In genomic region chr12:50562485-50563433, GRCh38 we compare ENCODE assay signal across 21 cellular contexts. TPM values are rescaled to one million over a fixed set of nuclear protein-coding genes. Genes with fewer than 3 reads are reported as not detected.
DNase-seq lines count a peak whose midpoint lies in the region; ATAC-seq, FAIRE-seq and TF ChIP-seq lines count a peak whose summit lies in the region.
"Had no signal": no experiment of that assay in that cellular context is flagged by ENCODE, and none has a peak within 500 bp of the region (broad histone marks: within the 10 kb centered on the region; RNA-seq: fewer than 3 reads in every experiment).

No MANE protein-coding gene starts in this region.

- TF ChIP-seq CTCF in liver (IDR thresholded peaks at IDR 0.05; ENCODE audit: low read depth, low read length, missing input control) (no peak), HepG2 (CRISPR knock-in tag; IDR thresholded peaks at IDR 0.05) (no peak), BE2C (IDR thresholded peaks at IDR 0.05; ENCODE audit: low read depth, low read length) (no peak)

- H3K4me2 ChIP-seq in HepG2 (ENCODE audit: low read depth, low read length), result no peak overlapping the region
- H3K4me2 ChIP-seq: smooth muscle cell had no signal

- DNase-seq in HepG2 (ENCODE audit: low spot score) (no peak), OCI-M2 (lab: John Stamatoyannopoulos, UW; ENCODE audit: unreplicated experiment) (peak; percentile 43), epithelial cell of prostate (ENCODE audit: low read depth, low spot score) (no peak), HAP-1 (ENCODE audit: low spot score in 2 of 2) (no peak), NCI-H526 (lab: John Stamatoyannopoulos, UW) (no peak), BE2C (no peak)
- DNase-seq: activated CD4-positive, alpha-beta T cell treated with anti-CD3 and anti-CD28 coated beads, Interleukin-2, amount 50 U/mL, for 48 hours; activated effector memory CD4-positive, alpha-beta T cell treated with anti-CD3 and anti-CD28 coated beads, Interleukin-2, amount 50 U/mL, for 16 hours; EL; Karpas-422; naive thymus-derived CD8-positive, alpha-beta T cell; NCI-H1436 treated with DMSO at 0.1 percent for 48 hours; NCI-H446; stimulated activated CD4-positive, alpha-beta T cell treated with anti-CD3 and anti-CD28 coated beads, Interleukin-1b, Interleukin-23, amount 100 ng/mL, for 48 hours; stimulated activated CD8-positive, alpha-beta memory T cell treated with anti-CD3 and anti-CD28 coated beads, Interleukin-4, amount 100 ng/mL, for 48 hours had no signal

- H3K4me3 ChIP-seq in liver (ENCODE audit: low read depth in 1 of 3, low read length in 3 of 3) (no peak overlapping the region), HepG2 (replicated peaks in 1 of 3; ENCODE audit: insufficient read depth in 1 of 3, low read depth in 2 of 3, low read length in 3 of 3) (no peak overlapping the region), HAP-1 (no peak overlapping the region), BE2C (ENCODE audit: low read depth, low read length) (no peak overlapping the region)
- H3K4me3 ChIP-seq: right atrium auricular region, smooth muscle cell had no signal

- 79% methylated on average over 8 of the region's 8 CpGs for WGBS in liver
- WGBS in HepG2 (ENCODE audit: low lambda C conversion rate), result 93% methylated on average over 8 of the region's 8 CpGs

- POLR2A ChIA-PET in HepG2 (lab: Yijun Ruan, JAX), result interaction anchor here (1.7 kb wide), 1 partner anchor 14 kb away, joined by 5 read pairs; no protein-coding TSS in a partner anchor

- no TSS peak for BruUV-seq in HepG2 (replicated peaks; lab: Mats Ljungman, UMichigan)

- in situ Hi-C loops in HepG2 (cut with HindIII; ENCODE audit: extremely low pct_ligation_motif_present, low pct_unique_long_range_greater_than_20kb) (no loop called here), HAP-1 (cut with MboI; ENCODE audit: low sequenced_read_pairs) (no loop called here)

- TF ChIP-seq POLR2A in HepG2 (IDR thresholded peaks at IDR 0.05; ENCODE audit: insufficient read depth in 1 of 2, low read depth in 2 of 2, low read length in 2 of 2), result no peak

- H3K27ac ChIP-seq in liver (ENCODE audit: low read depth in 1 of 2, low read length in 2 of 2), result peak overlapping the region; percentile 1 to 51
- H3K27ac ChIP-seq in HepG2 (ENCODE audit: extremely low read length, insufficient read depth, low read length), result no peak overlapping the region
- peak overlapping the region; percentile 30 for H3K27ac ChIP-seq in epithelial cell of prostate
- H3K27ac ChIP-seq: right atrium auricular region had no signal

- CTCF ChIA-PET in HepG2 (lab: Yijun Ruan, JAX; ENCODE audit: low intra/inter-chr PET ratio, low total read pairs), result no interaction called here

- peaks cover 2% of the 10 kb centered on the region; the same call in 1 of the 2 replicates for H4K20me1 ChIP-seq in HepG2 (ENCODE audit: insufficient read depth, low read length)

- H3K9me3 ChIP-seq in liver (ENCODE audit: control insufficient read depth in 4 of 4, low read length in 3 of 4), result no peaks in the 10 kb centered on the region
- no peaks in the 10 kb centered on the region for H3K9me3 ChIP-seq in HepG2 (ENCODE audit: low read length)
- no peaks in the 10 kb centered on the region for H3K9me3 ChIP-seq in HAP-1
- H3K9me3 ChIP-seq in BE2C, result no peaks in the 10 kb centered on the region
- H3K9me3 ChIP-seq: right atrium auricular region had no signal

- H3K4me1 ChIP-seq in liver (ENCODE audit: control insufficient read depth in 4 of 4, insufficient read depth in 4 of 4, low read length in 3 of 4) (peaks cover 18 to 45% (median 38%) of the 10 kb centered on the region in 4 donors), HepG2 (ENCODE audit: insufficient read depth, low read length) (peaks cover 61% of the 10 kb centered on the region), HAP-1 (no peaks in the 10 kb centered on the region), BE2C (peaks cover 4% of the 10 kb centered on the region)

- TF ChIP-seq EP300 in HepG2 (IDR thresholded peaks at IDR 0.05; ENCODE audit: low read depth in 2 of 2, low read length in 2 of 2) (no peak), HepG2 (CRISPR knock-in tag; IDR thresholded peaks at IDR 0.05; ENCODE audit: borderline replicate concordance) (no peak)

- H3K36me3 ChIP-seq in liver (ENCODE audit: control insufficient read depth in 4 of 4, insufficient read depth in 3 of 4, low read depth in 1 of 4, low read length in 3 of 4) (no peaks in the 10 kb centered on the region), HepG2 (replicated peaks in 1 of 2; ENCODE audit: control insufficient read depth in 1 of 2, insufficient read depth in 2 of 2, low read length in 2 of 2) (peaks cover 4 to 5% of the 10 kb centered on the region in 2 experiments; a peak in 2 of 5 replicates), HAP-1 (replicated peaks) (no peaks in the 10 kb centered on the region), BE2C (no peaks in the 10 kb centered on the region)
- H3K36me3 ChIP-seq: right atrium auricular region had no signal

- H3K9ac ChIP-seq in liver (ENCODE audit: low read depth in 1 of 2, low read length in 2 of 2) (no peak overlapping the region), HepG2 (ENCODE audit: insufficient read depth, low read depth, low read length) (no peak overlapping the region)

- no peak for FAIRE-seq in HepG2 (lab: Jason Lieb, UNC)
- FAIRE-seq: GM12891 had no signal

- peaks cover 89% of the 10 kb centered on the region for H3K79me2 ChIP-seq in HepG2 (ENCODE audit: insufficient read depth, low read length)

- no peak for TF ChIP-seq RAD21 in liver (IDR thresholded peaks at IDR 0.05)
- TF ChIP-seq RAD21 in HepG2 (CRISPR knock-in tag; IDR thresholded peaks at IDR 0.05), result no peak

- no peak overlapping the region for H2AFZ ChIP-seq in HepG2 (ENCODE audit: low read length)

- ATAC-seq in HepG2, result no peak
- ATAC-seq: naive thymus-derived CD8-positive, alpha-beta T cell; Right ventricle myocardium inferior; WTC11 had no signal

- H3K27me3 ChIP-seq in liver (ENCODE audit: control insufficient read depth in 4 of 4, insufficient read depth in 4 of 4, low read length in 3 of 4), result no peaks in the 10 kb centered on the region
- no peaks in the 10 kb centered on the region for H3K27me3 ChIP-seq in HepG2 (ENCODE audit: control insufficient read depth in 1 of 2, insufficient read depth in 2 of 2, low read length in 2 of 2)
- no peaks in the 10 kb centered on the region for H3K27me3 ChIP-seq in HAP-1 (ENCODE audit: low read depth)
- H3K27me3 ChIP-seq in BE2C, result no peaks in the 10 kb centered on the region
- H3K27me3 ChIP-seq: right atrium auricular region had no signal

- intact Hi-C loops in HepG2 (cut with micrococcal nuclease; ENCODE audit: unreplicated experiment), result loop anchor here (10.0 kb wide), 1 partner anchor 52 kb away; no protein-coding TSS in a partner anchor

TF ChIP-seq in liver, 16 proteins besides CTCF, POLR2A, EP300 and RAD21:
- TF ChIP-seq FOXA2 (IDR thresholded peaks at IDR 0.05) (no peak), NR2F2 (IDR thresholded peaks at IDR 0.05) (no peak), EGR1 (IDR thresholded peaks at IDR 0.05; ENCODE audit: low read depth in 2 of 2) (no peak), GABPA (IDR thresholded peaks at IDR 0.05 in 1 of 2, conservative IDR thresholded peaks at IDR 0.05 in 1 of 2) (no peak)

TF ChIP-seq in HepG2, 621 proteins besides CTCF, POLR2A, EP300 and RAD21 (continues in another document):
- no peak for TF ChIP-seq POLR2AphosphoS2 (IDR thresholded peaks at IDR 0.05; ENCODE audit: low read depth, low read length)

RNA-seq across cellular contexts. Expression of gene DIP2B, which starts 58.0 kb away (rescaled TPM):
- total RNA-seq in liver (10 to 100 TPM; 19.0 to 30.7 TPM), HepG2 (2016; rRNA removed; fragmentation: Illumina TruSeq; extraction: Trizol) (35.8 and 52.4 TPM in 2 replicates)
- polyA plus RNA-seq in liver (1 to 10 TPM; 4.8 to 8.5 TPM), HepG2 (2011; rRNA removed) (28.6 and 32.1 TPM in 2 replicates)
- 7.9 and 8.0 TPM in 2 replicates for total RNA-seq in HepG2 (2016; cell fraction: cytosol; rRNA removed; fragmentation: Illumina TruSeq; extraction: Trizol; ENCODE audit: low read depth)
- total RNA-seq in HepG2 (2016; cell fraction: insoluble cytoplasmic fraction; rRNA removed; fragmentation: Illumina TruSeq; extraction: Trizol), result 36.4 and 48.2 TPM in 2 replicates
- 13.9 and 15.2 TPM in 2 replicates for total RNA-seq in HepG2 (2016; cell fraction: membrane; rRNA removed; fragmentation: Illumina TruSeq; extraction: Trizol)
- total RNA-seq in HepG2 (2016; cell fraction: nucleus; rRNA removed; fragmentation: Illumina TruSeq; extraction: Trizol), result 36.6 and 40.2 TPM in 2 replicates
- 23.1 and 27.1 TPM in 2 replicates for polyA plus RNA-seq in HepG2 (2011; cell fraction: cytosol; rRNA removed)
- 29.8 and 33.8 TPM in 2 replicates for polyA plus RNA-seq in HepG2 (2011; cell fraction: nucleus; rRNA removed)
- polyA plus RNA-seq in HepG2 (2012), result 19.5 and 22.8 TPM in 2 replicates
- 0.80 and 0.85 TPM in 2 replicates for polyA plus RNA-seq in HepG2 (2016; cell fraction: cytosol; fragmentation: Illumina TruSeq; extraction: Trizol; ENCODE audit: low read depth)
- 29.6 and 31.2 TPM in 2 replicates for polyA plus RNA-seq in HepG2 (2016; cell fraction: insoluble cytoplasmic fraction; fragmentation: Illumina TruSeq; extraction: Trizol; ENCODE audit: low read depth)
- 2.8 and 3.7 TPM in 2 replicates for polyA plus RNA-seq in HepG2 (2016; cell fraction: membrane; fragmentation: Illumina TruSeq; extraction: Trizol; ENCODE audit: low read depth)
- polyA plus RNA-seq in HepG2 (2016; cell fraction: nucleus; fragmentation: Illumina TruSeq; extraction: Trizol; ENCODE audit: insufficient read depth, low read depth), result 29.3 and 32.4 TPM in 2 replicates
- polyA minus RNA-seq in HepG2 (2011; rRNA and poly(A)+ RNA removed; ENCODE audit: low replicate concordance), result 63.8 and 156 TPM in 2 replicates
- polyA minus RNA-seq in HepG2 (2011; cell fraction: cytosol; rRNA and poly(A)+ RNA removed), result 51.0 and 54.1 TPM in 2 replicates
- 58.8 and 79.2 TPM in 2 replicates for polyA minus RNA-seq in HepG2 (2011; cell fraction: nucleus; rRNA and poly(A)+ RNA removed)
- polyA plus RNA-seq in BE2C (2012; ENCODE audit: insufficient read depth, insufficient read length, low read depth), result 14.2 TPM
